Comparison of ENCODE assay signal across 19 cellular contexts in genomic region chr6:31573239-31574105, GRCh38. TPM values are rescaled to one million over a fixed set of nuclear protein-coding genes. Genes with fewer than 3 reads are reported as not detected.
DNase-seq lines count a peak whose midpoint lies in the region; ATAC-seq and TF ChIP-seq lines count a peak whose summit lies in the region.
"Had no signal": no experiment of that assay in that cellular context is flagged by ENCODE, and none has a peak within 500 bp of the region (broad histone marks: within the 10 kb centered on the region; RNA-seq: fewer than 3 reads in every experiment).

No MANE protein-coding gene starts in this region.

- no peak overlapping the region for H2BK15ac ChIP-seq in H9 (ENCODE audit: low read depth, low read length)

- no peaks in the 10 kb centered on the region for H3K79me2 ChIP-seq in H9 (ENCODE audit: insufficient read depth, low read length)

- no peak overlapping the region for H3K14ac ChIP-seq in H9 (ENCODE audit: insufficient read depth, low read length)

- H3T11ph ChIP-seq in H9 (ENCODE audit: low read length), result no peak overlapping the region

- no peak overlapping the region for H2AFZ ChIP-seq in H9 (ENCODE audit: low read length)

- H3K36me3 Mint-ChIP-seq in activated CD4-positive, alpha-beta memory T cell treated with anti-CD3 and anti-CD28 coated beads, Interleukin-2, amount 10 ng/mL, durations not matched to agents 7 days and 5 days (ENCODE audit: low read depth), result peaks cover 37% of the 10 kb centered on the region
- no peaks in the 10 kb centered on the region for H3K36me3 Mint-ChIP-seq in H9 (ENCODE audit: insufficient read depth in 1 of 3, low read depth in 3 of 3)

- H4K5ac ChIP-seq in H9 (ENCODE audit: insufficient read length, low read depth, low read length), result no peak overlapping the region

- ATAC-seq in GM21390 (IDR thresholded peaks at IDR 0.05; ENCODE audit: unreplicated experiment) (no peak), upper lobe of left lung (ENCODE audit: low FRiP score in 2 of 2) (no peak)
- ATAC-seq: left lobe of liver had no signal

- H3K4me2 ChIP-seq in BLaER1 (peak overlapping the region; percentile 98), H9 (ENCODE audit: insufficient read depth, insufficient read length, low read length) (no peak overlapping the region)

- no peak overlapping the region for H3K4me3 ChIP-seq in BLaER1
- H3K4me3 ChIP-seq in upper lobe of left lung, result no peak overlapping the region
- H3K4me3 ChIP-seq: colonic mucosa, esophagus muscularis mucosa, vagina had no signal

- H2AK5ac ChIP-seq in H9 (ENCODE audit: insufficient read length, low read length), result no peak overlapping the region

- H3K36me3 ChIP-seq in BLaER1, result peaks cover 19% of the 10 kb centered on the region
- H3K36me3 ChIP-seq in upper lobe of left lung, result no peaks in the 10 kb centered on the region
- H3K36me3 ChIP-seq: colonic mucosa, esophagus muscularis mucosa, vagina had no signal

- no peak overlapping the region for H3K56ac ChIP-seq in H9 (ENCODE audit: insufficient read length, low read depth, low read length)

- H4K20me1 ChIP-seq in BLaER1 (0 out of 2 replicates have a peak, but pooled peaks cover 7% of the 10 kb centered on the region), H9 (ENCODE audit: control insufficient read depth, insufficient read depth, insufficient read length) (no peaks in the 10 kb centered on the region)

- no CpG with 5 or more reads among the region's 9 CpGs for WGBS in H9 (ENCODE audit: extremely low coverage, insufficient read length, low lambda C conversion rate)
- 88 to 94% methylated on average over 9 of the region's 9 CpGs for WGBS in upper lobe of left lung, 2 donors

- DNase-seq in ELF-1 (ENCODE audit: low read depth, low spot score) (peak; percentile 71), kidney tubule cell (ENCODE audit: low spot score) (peak; percentile 17), H9 (no peak), upper lobe of left lung (no peak), A172 (ENCODE audit: low spot score) (no peak)
- no peak for DNase-seq in activated CD4-positive, alpha-beta memory T cell treated with anti-CD3 and anti-CD28 coated beads, Interleukin-2, amount 10 ng/mL, durations not matched to agents 7 days and 5 days
- DNase-seq: amygdala, C1 segment of cervical spinal cord, colonic mucosa, HCEC 1CT, NCI-H1694, NCI-H69 had no signal

- no peak overlapping the region for H2BK12ac ChIP-seq in H9 (ENCODE audit: insufficient read length, low read depth, low read length)

- H3K4me1 ChIP-seq in BLaER1 (peaks cover 99% of the 10 kb centered on the region), H9 (ENCODE audit: insufficient read depth, low read length) (no peaks in the 10 kb centered on the region), upper lobe of left lung (peaks cover 0 to 7% (median 0%) of the 10 kb centered on the region in 4 donors)
- H3K4me1 ChIP-seq: colonic mucosa, vagina had no signal

- TF ChIP-seq CTCF in H9 (conservative IDR thresholded peaks at IDR 0.05) (no peak), upper lobe of left lung (IDR thresholded peaks at IDR 0.05) (no peak)

- peak overlapping the region; percentile 94 for H3K4me3 Mint-ChIP-seq in activated CD4-positive, alpha-beta memory T cell treated with anti-CD3 and anti-CD28 coated beads, Interleukin-2, amount 10 ng/mL, durations not matched to agents 7 days and 5 days
- no peak overlapping the region; a peak in 1 of 5 replicates for H3K4me3 Mint-ChIP-seq in H9

- TF ChIP-seq POLR2A in upper lobe of left lung (IDR thresholded peaks at IDR 0.05), result no peak

- no peak overlapping the region for H3K4ac ChIP-seq in H9 (ENCODE audit: low read depth, low read length)

- H3K23ac ChIP-seq in H9 (ENCODE audit: insufficient read length, low read depth, low read length), result no peak overlapping the region

- H3K18ac ChIP-seq in H9 (ENCODE audit: insufficient read length, low read depth, low read length), result no peak overlapping the region

- H3K9me3 ChIP-seq in BLaER1 (no peaks in the 10 kb centered on the region), H9 (ENCODE audit: control insufficient read depth, low read depth, low read length) (no peaks in the 10 kb centered on the region), upper lobe of left lung (no peaks in the 10 kb centered on the region)
- H3K9me3 ChIP-seq: colonic mucosa, esophagus muscularis mucosa, vagina had no signal

- no peak overlapping the region for H2BK20ac ChIP-seq in H9 (ENCODE audit: low read depth, low read length, poor library complexity, severe bottlenecking)

- no peaks in the 10 kb centered on the region for H3K79me1 ChIP-seq in H9 (ENCODE audit: insufficient read depth, low read depth, low read length, poor library complexity, severe bottlenecking)

- H3K27me3 ChIP-seq in BLaER1 (no peaks in the 10 kb centered on the region), H9 (ENCODE audit: insufficient read depth, low read length) (no peaks in the 10 kb centered on the region), upper lobe of left lung (no peaks in the 10 kb centered on the region)
- H3K27me3 ChIP-seq: colonic mucosa, vagina had no signal

- H2BK120ac ChIP-seq in H9 (ENCODE audit: low read depth, low read length, poor library complexity, severe bottlenecking), result no peak overlapping the region

- no peak for TF ChIP-seq EP300 in upper lobe of left lung (IDR thresholded peaks at IDR 0.05)

- POLR2A ChIA-PET in activated CD4-positive, alpha-beta memory T cell treated with anti-CD3 and anti-CD28 coated beads, Interleukin-2, amount 10 ng/mL, durations not matched to agents 7 days and 5 days (lab: Charles Lee), result interaction anchor here (0.7 to 36.9 kb wide), 11 partner anchors 1 to 1398 kb away, joined by 3 to 1578 read pairs (median 51); partner anchors contain the start of genes ATP6V1G2, CLIC1, DDX39B and LST1

- H4K8ac ChIP-seq in H9 (replicated peaks; ENCODE audit: insufficient read length, low read depth, low read length), result no peak overlapping the region

- peaks cover 80% of the 10 kb centered on the region for H3K4me1 Mint-ChIP-seq in activated CD4-positive, alpha-beta memory T cell treated with anti-CD3 and anti-CD28 coated beads, Interleukin-2, amount 10 ng/mL, durations not matched to agents 7 days and 5 days
- peaks cover 11 to 20% of the 10 kb centered on the region in 2 experiments for H3K4me1 Mint-ChIP-seq in H9

- H3K27ac ChIP-seq in BLaER1 (peak overlapping the region; percentile 94), H9 (ENCODE audit: insufficient read length, low read depth, low read length) (no peak overlapping the region), upper lobe of left lung (peak overlapping the region in 1 of 4 donors; percentile 6)
- H3K27ac ChIP-seq: colonic mucosa, esophagus muscularis mucosa, vagina had no signal

- no peaks in the 10 kb centered on the region for H3K9me3 Mint-ChIP-seq in activated CD4-positive, alpha-beta memory T cell treated with anti-CD3 and anti-CD28 coated beads, Interleukin-2, amount 10 ng/mL, durations not matched to agents 7 days and 5 days
- H3K9me3 Mint-ChIP-seq in H9, result no peaks in the 10 kb centered on the region; a peak in 1 of 5 replicates

- H3K23me2 ChIP-seq in H9 (ENCODE audit: insufficient read length, low read depth, low read length, poor library complexity, severe bottlenecking), result peaks cover 3% of the 10 kb centered on the region

- H4K91ac ChIP-seq in H9 (ENCODE audit: insufficient read length, low read depth, low read length), result no peak overlapping the region

- no peak overlapping the region for H2BK5ac ChIP-seq in H9 (ENCODE audit: insufficient read length, low read length)

- CTCF ChIA-PET in activated CD4-positive, alpha-beta memory T cell treated with anti-CD3 and anti-CD28 coated beads, Interleukin-2, amount 10 ng/mL, durations not matched to agents 7 days and 5 days (lab: Charles Lee), result interaction anchor here (1.2 to 18.7 kb wide), 6 partner anchors 11 to 289 kb away, joined by 3 to 640 read pairs (median 49); partner anchors contain the start of genes ATP6V1G2, DDX39B, LST1 and LTB

- H3K9ac ChIP-seq in BLaER1, result 0 out of 2 replicates have a peak overlapping the region, but pooled peaks have one; percentile 87
- no peak overlapping the region for H3K9ac ChIP-seq in H9 (ENCODE audit: extremely low read depth, insufficient read length, low read length)

- H3K27me3 Mint-ChIP-seq in activated CD4-positive, alpha-beta memory T cell treated with anti-CD3 and anti-CD28 coated beads, Interleukin-2, amount 10 ng/mL, durations not matched to agents 7 days and 5 days, result peaks cover 14% of the 10 kb centered on the region
- peaks cover 22% of the 10 kb centered on the region for H3K27me3 Mint-ChIP-seq in H9 (ENCODE audit: low read depth)

- H3K27ac Mint-ChIP-seq in activated CD4-positive, alpha-beta memory T cell treated with anti-CD3 and anti-CD28 coated beads, Interleukin-2, amount 10 ng/mL, durations not matched to agents 7 days and 5 days, result peak overlapping the region; percentile 96
- no peak overlapping the region for H3K27ac Mint-ChIP-seq in H9

RNA-seq across cellular contexts. Expression of gene LTA, which starts 1.4 kb away (rescaled TPM):
- 10 to 100 TPM; 37.2 to 38.4 TPM for total RNA-seq in activated CD4-positive, alpha-beta memory T cell treated with anti-CD3 and anti-CD28 coated beads, Interleukin-2, amount 10 ng/mL, durations not matched to agents 7 days and 5 days
- total RNA-seq in H9 (2021) (not detected in 2 replicates), upper lobe of left lung (1 to 10 TPM in 2 of 6 donors, not detected in 4; 1.6 to 1.8 TPM)
- total RNA-seq in A172 (2014; rRNA removed; shearing (Covaris generic)), result not detected in 2 replicates
- total RNA-seq: esophagus muscularis mucosa, LHCN-M2, RPMI7951, vagina had no signal

RNA-seq across cellular contexts. Expression of gene TNF, which starts 1.9 kb away (rescaled TPM):
- 100 to 1,000 TPM; 124 to 130 TPM for total RNA-seq in activated CD4-positive, alpha-beta memory T cell treated with anti-CD3 and anti-CD28 coated beads, Interleukin-2, amount 10 ng/mL, durations not matched to agents 7 days and 5 days
- total RNA-seq in H9 (2021), result not detected in 2 replicates
- 1 to 10 TPM in 5 of 6 donors, under 1 TPM in 1; 0.33 to 6.6 (median 2.9) TPM for total RNA-seq in upper lobe of left lung
- not detected in 2 replicates for total RNA-seq in A172 (2014; rRNA removed; shearing (Covaris generic))
- total RNA-seq: LHCN-M2, vagina had no signal

RNA-seq across cellular contexts. Expression of gene LTB, which starts 8.8 kb away (rescaled TPM):
- total RNA-seq in activated CD4-positive, alpha-beta memory T cell treated with anti-CD3 and anti-CD28 coated beads, Interleukin-2, amount 10 ng/mL, durations not matched to agents 7 days and 5 days, result 1,000 to 10,000 TPM; 1,185 to 1,194 TPM
- total RNA-seq in H9 (2021) (not detected in 2 replicates), upper lobe of left lung (10 to 100 TPM in 1 of 6 donors, 1 to 10 TPM in 2, not detected in 3; 1.3 to 18.7 (median 8.2) TPM)
- not detected in 2 replicates for total RNA-seq in A172 (2014; rRNA removed; shearing (Covaris generic))
- total RNA-seq: LHCN-M2, RPMI7951 had no signal

RNA-seq across cellular contexts. Expression of gene LST1, which starts 12.6 kb away (rescaled TPM):
- 10 to 100 TPM; 69.8 to 74.5 TPM for total RNA-seq in activated CD4-positive, alpha-beta memory T cell treated with anti-CD3 and anti-CD28 coated beads, Interleukin-2, amount 10 ng/mL, durations not matched to agents 7 days and 5 days
- total RNA-seq in H9 (2021), result not detected in 2 replicates
- 100 to 1,000 TPM in 1 of 6 donors, 10 to 100 TPM in 3, 1 to 10 TPM in 2; 7.7 to 132 (median 33.5) TPM for total RNA-seq in upper lobe of left lung
- total RNA-seq in A172 (2014; rRNA removed; shearing (Covaris generic)), result not detected in 2 replicates
- total RNA-seq: LHCN-M2, RPMI7951, vagina had no signal

RNA-seq across cellular contexts. Expression of gene NCR3, which starts 19.3 kb away (rescaled TPM):
- total RNA-seq in activated CD4-positive, alpha-beta memory T cell treated with anti-CD3 and anti-CD28 coated beads, Interleukin-2, amount 10 ng/mL, durations not matched to agents 7 days and 5 days, result 10 to 100 TPM; 76.4 to 78.3 TPM
- total RNA-seq in H9 (2021) (0.55 and 0.64 TPM in 2 replicates), upper lobe of left lung (1 to 10 TPM in 1 of 6 donors, under 1 TPM in 3, not detected in 2; 0.54 to 2.0 (median 0.70) TPM)
- not detected in 2 replicates for total RNA-seq in A172 (2014; rRNA removed; shearing (Covaris generic))
- total RNA-seq: esophagus muscularis mucosa, left lobe of liver, LHCN-M2, vagina had no signal

Comparison
In these comparisons a context has a peak if more than half of its experiments do, and no peak if none do; other contexts are left out.
1. DNase-seq: peak in ELF-1 (single experiment) and kidney tubule cell (single experiment); none in activated CD4-positive, alpha-beta memory T cell treated with anti-CD3 and anti-CD28 coated beads, Interleukin-2, amount 10 ng/mL, durations not matched to agents 7 days and 5 days (single experiment), H9 (single experiment), upper lobe of left lung (0 of 2) and A172 (single experiment).
2. RNA of gene LTA, which starts 1.4 kb away (total RNA-seq): 37.2 to 38.4 TPM in activated CD4-positive, alpha-beta memory T cell treated with anti-CD3 and anti-CD28 coated beads, Interleukin-2, amount 10 ng/mL, durations not matched to agents 7 days and 5 days; 1.6 to 1.8 TPM in upper lobe of left lung, not detected in H9 and not detected in A172; every median in the first group is over 10 times any median in the second.
3. RNA of gene TNF, which starts 1.9 kb away (total RNA-seq): 124 to 130 TPM in activated CD4-positive, alpha-beta memory T cell treated with anti-CD3 and anti-CD28 coated beads, Interleukin-2, amount 10 ng/mL, durations not matched to agents 7 days and 5 days; 0.33 to 6.6 TPM in upper lobe of left lung, not detected in H9 and not detected in A172; every median in the first group is over 10 times any median in the second.
4. RNA of gene LTB, which starts 8.8 kb away (total RNA-seq): 1,185 to 1,194 TPM in activated CD4-positive, alpha-beta memory T cell treated with anti-CD3 and anti-CD28 coated beads, Interleukin-2, amount 10 ng/mL, durations not matched to agents 7 days and 5 days; 1.3 to 18.7 TPM in upper lobe of left lung, not detected in H9 and not detected in A172; every median in the first group is over 10 times any median in the second.